Comparison of ENCODE assay signal across 8 cellular contexts in genomic region chr17:45584092-45585036, GRCh38.
DNase-seq lines count a peak whose midpoint lies in the region; ATAC-seq and TF ChIP-seq lines count a peak whose summit lies in the region.

No MANE protein-coding gene starts in this region.

- H3K4me1 ChIP-seq in DOHH2 (ENCODE audit: control insufficient read depth, low read length) (peaks cover 16% of the 10 kb centered on the region), gastroesophageal sphincter (peaks cover 0 to 26% (median 0%) of the 10 kb centered on the region in 3 donors), ovary (ENCODE audit: insufficient read depth) (peaks cover 2% of the 10 kb centered on the region), transverse colon (peaks cover 0 to 28% (median 23%) of the 10 kb centered on the region in 4 donors)

- ATAC-seq in gastroesophageal sphincter = peak; percentile 65

- WGBS in gastroesophageal sphincter (ENCODE audit: low coverage in 1 of 2), 2 donors = 1 to 2% methylated on average over 7 to 9 of the region's 62 CpGs
- WGBS in ovary, 3 donors = 1% methylated on average over 44 to 62 of the region's 62 CpGs
- 1 to 2% methylated on average over 7 to 46 of the region's 62 CpGs for WGBS in transverse colon (ENCODE audit: low coverage in 1 of 2), 2 donors

- intact Hi-C loops in ovary (cut with DNase I) (loop anchor here in 1 of 4 donors (5.0 kb wide), 1 partner anchor 678 kb away; no protein-coding TSS in a partner anchor), transverse colon (cut with DNase I; ENCODE audit: low total_unique reads) (no loop called here)

- H3K9me2 ChIP-seq in DOHH2 (replicated peaks; ENCODE audit: control insufficient read depth, low read length) = no peaks in the 10 kb centered on the region

- no peaks in the 10 kb centered on the region for H3K27me3 ChIP-seq in DOHH2 (ENCODE audit: control insufficient read depth, low read length)
- H3K27me3 ChIP-seq in gastroesophageal sphincter = no peaks in the 10 kb centered on the region
- H3K27me3 ChIP-seq in ovary = no peaks in the 10 kb centered on the region
- H3K27me3 ChIP-seq in transverse colon = no peaks in the 10 kb centered on the region

- in situ Hi-C loops in transverse colon (cut with MboI; ENCODE audit: low pct_ligation_motif_present in 1 of 4, low pct_unique_long_range_greater_than_20kb in 1 of 4, low sequenced_read_pairs in 3 of 4) = loop anchor here in 3 of 4 donors (25.0 kb wide), 2 partner anchors 147 to 678 kb away; partner anchors contain the start of gene ARHGAP27 (in 1 of the 3)

- H3K9me3 ChIP-seq in DOHH2 (ENCODE audit: control insufficient read depth, insufficient read depth, low read length) = no peaks in the 10 kb centered on the region
- H3K9me3 ChIP-seq in gastroesophageal sphincter = no peaks in the 10 kb centered on the region
- no peaks in the 10 kb centered on the region for H3K9me3 ChIP-seq in ovary
- H3K9me3 ChIP-seq in transverse colon = no peaks in the 10 kb centered on the region

- TF ChIP-seq CTCF in DOHH2 (IDR thresholded peaks at IDR 0.05; ENCODE audit: low read depth, low read length, poor library complexity, severe bottlenecking) = no peak
- peak in 1 of 4 experiments; percentile 4 for TF ChIP-seq CTCF in gastroesophageal sphincter (IDR thresholded peaks at IDR 0.05)
- no peak for TF ChIP-seq CTCF in ovary (IDR thresholded peaks at IDR 0.05)
- TF ChIP-seq CTCF in transverse colon (IDR thresholded peaks at IDR 0.05) = no peak

- H3K4me2 ChIP-seq in DOHH2 (ENCODE audit: low read length) = peak overlapping the region; percentile 77

- peaks cover 52% of the 10 kb centered on the region for H3K79me2 ChIP-seq in DOHH2 (ENCODE audit: control insufficient read depth, low read length)

- peak overlapping the region; percentile 87 for H3K4me3 ChIP-seq in DOHH2 (ENCODE audit: low read length)
- peak overlapping the region; percentile 42 to 92 for H3K4me3 ChIP-seq in gastroesophageal sphincter
- peak overlapping the region; percentile 61 for H3K4me3 ChIP-seq in ovary
- peak overlapping the region; percentile 53 to 80 (median 60) for H3K4me3 ChIP-seq in transverse colon

- TF ChIP-seq EP300 in gastroesophageal sphincter (IDR thresholded peaks at IDR 0.05) = no peak
- no peak for TF ChIP-seq EP300 in ovary (IDR thresholded peaks at IDR 0.05)
- TF ChIP-seq EP300 in transverse colon (IDR thresholded peaks at IDR 0.05; ENCODE audit: low read depth) = no peak

- H3K36me3 ChIP-seq in DOHH2 (ENCODE audit: control insufficient read depth, low read length) (peaks cover 33% of the 10 kb centered on the region), gastroesophageal sphincter (no peaks in the 10 kb centered on the region), ovary (no peaks in the 10 kb centered on the region), transverse colon (no peaks in the 10 kb centered on the region)

- TF ChIP-seq POLR2A in gastroesophageal sphincter (IDR thresholded peaks at IDR 0.05) (no peak), ovary (IDR thresholded peaks at IDR 0.05) (no peak), transverse colon (IDR thresholded peaks at IDR 0.05) (peak; percentile 57)

- peaks cover 22% of the 10 kb centered on the region for H4K20me1 ChIP-seq in DOHH2 (ENCODE audit: control insufficient read depth, insufficient read depth, low read depth, low read length)

- DNase-seq in H4 (ENCODE audit: low spot score) (peak; percentile 84), LoVo (ENCODE audit: low spot score) (peak; percentile 50), ovary (peak; percentile 50 to 75 (median 57)), transverse colon (peak; percentile 85), NCI-H2171 (lab: John Stamatoyannopoulos, UW) (no peak)
- peak; percentile 53 to 69 for DNase-seq in activated T-helper 1 cell treated with anti-CD3 and anti-CD28 coated beads, Interleukin-2, amount 50 U/mL, for 16 hours (ENCODE audit: low read depth in 1 of 2, low spot score in 1 of 2)

- peak overlapping the region; percentile 84 for H3K27ac ChIP-seq in DOHH2 (ENCODE audit: low read depth, low read length)
- peak overlapping the region; percentile 17 to 89 (median 87) for H3K27ac ChIP-seq in gastroesophageal sphincter
- peak overlapping the region; percentile 19 to 66 for H3K27ac ChIP-seq in ovary
- H3K27ac ChIP-seq in transverse colon = peak overlapping the region; percentile 83 to 88 (median 88)

- H3F3A ChIP-seq in DOHH2 (ENCODE audit: control insufficient read depth, insufficient read depth) = peaks cover 15% of the 10 kb centered on the region
